Comparison of ENCODE assay signal across 9 cellular contexts in genomic region chr19:58577581-58578429, GRCh38. TPM values are rescaled to one million over a fixed set of nuclear protein-coding genes. Genes with fewer than 3 reads are reported as not detected.
DNase-seq lines count a peak whose midpoint lies in the region; ATAC-seq and TF ChIP-seq lines count a peak whose summit lies in the region.
"Had no signal": no experiment of that assay in that cellular context is flagged by ENCODE, and none has a peak within 500 bp of the region (broad histone marks: within the 10 kb centered on the region; RNA-seq: fewer than 3 reads in every experiment).

No MANE protein-coding gene starts in this region.

- no peaks in the 10 kb centered on the region for H3K27me3 ChIP-seq in CD4-positive, alpha-beta memory T cell (ENCODE audit: insufficient read depth, low read length)

- H3K27me3 Mint-ChIP-seq in CD4-positive, alpha-beta memory T cell, result no peaks in the 10 kb centered on the region
- H3K27me3 Mint-ChIP-seq in T-helper 17 cell (no peaks in the 10 kb centered on the region), MCF 10A (ENCODE audit: insufficient read depth, unreplicated experiment) (no peaks in the 10 kb centered on the region)

- H3K36me3 ChIP-seq in CD4-positive, alpha-beta memory T cell (ENCODE audit: insufficient read depth, low read length), result peaks cover 3% of the 10 kb centered on the region

- POLR2A ChIA-PET in CD4-positive, alpha-beta memory T cell (lab: Charles Lee; ENCODE audit: partially characterized antibody), result interaction anchor here (2.9 to 4.3 kb wide), 2 partner anchors 23 to 58 kb away, joined by 17 to 46 read pairs; partner anchors contain the start of genes CHMP2A and ZBTB45
- POLR2A ChIA-PET in MCF 10A (lab: Yijun Ruan, JAX), result interaction anchor here (0.6 to 1.6 kb wide), 2 partner anchors 58 to 115 kb away, joined by 4 to 7 read pairs; partner anchors contain the start of gene ZBTB45

- peak overlapping the region in 2 of 8 donors; percentile 8 to 21 for H3K4me3 Mint-ChIP-seq in CD4-positive, alpha-beta memory T cell
- H3K4me3 Mint-ChIP-seq in T-helper 17 cell (peak overlapping the region; percentile 31), MCF 10A (ENCODE audit: unreplicated experiment) (no peak overlapping the region)

- no peak for DNase-seq in CD4-positive, alpha-beta memory T cell
- no peak for DNase-seq in T-helper 17 cell
- peak; percentile 85 for DNase-seq in mesenteric fat pad (ENCODE audit: low spot score)
- DNase-seq in MCF 10A (ENCODE audit: unreplicated experiment), result no peak
- no peak for DNase-seq in T-helper 1 cell
- no peak for DNase-seq in GM13976 (ENCODE audit: low spot score)
- DNase-seq: NCI-H2227 treated with DMSO at 0.1 percent for 48 hours had no signal

- in situ Hi-C loops in GM13976 (cut with MboI; ENCODE audit: low sequenced_read_pairs, unreplicated experiment), result no loop called here

- H3K4me3 ChIP-seq in CD4-positive, alpha-beta memory T cell (ENCODE audit: low read length in 2 of 2), result no peak overlapping the region

- ATAC-seq in T-helper 17 cell, result no peak

- peaks cover 0 to 2% (median 0%) of the 10 kb centered on the region in 8 donors for H3K9me3 Mint-ChIP-seq in CD4-positive, alpha-beta memory T cell
- no peaks in the 10 kb centered on the region for H3K9me3 Mint-ChIP-seq in MCF 10A (ENCODE audit: unreplicated experiment)

- no peaks in the 10 kb centered on the region for H3K9me3 ChIP-seq in CD4-positive, alpha-beta memory T cell (ENCODE audit: control insufficient read depth in 1 of 2, low read length in 2 of 2)
- H3K9me3 ChIP-seq in T-helper 17 cell (ENCODE audit: control insufficient read depth, low read length, poor library complexity, severe bottlenecking), result no peaks in the 10 kb centered on the region

- TF ChIP-seq CTCF in MCF 10A (IDR thresholded peaks at IDR 0.05; ENCODE audit: unreplicated experiment) (no peak), GM13976 (IDR thresholded peaks at IDR 0.05; ENCODE audit: borderline replicate concordance, control extremely low read depth, extremely low read depth, insufficient read depth, missing control alignments) (no peak)

- BruUV-seq in MCF 10A (replicated peaks; lab: Mats Ljungman, UMichigan), result no TSS peak

- peaks cover 28 to 59% (median 42%) of the 10 kb centered on the region in 4 donors for H3K4me1 Mint-ChIP-seq in CD4-positive, alpha-beta memory T cell
- H3K4me1 Mint-ChIP-seq in T-helper 17 cell (peaks cover 33% of the 10 kb centered on the region), MCF 10A (ENCODE audit: insufficient read depth, unreplicated experiment) (peaks cover 23% of the 10 kb centered on the region)

- H3K36me3 Mint-ChIP-seq in CD4-positive, alpha-beta memory T cell, result peaks cover 8 to 29% of the 10 kb centered on the region in 2 donors
- H3K36me3 Mint-ChIP-seq in T-helper 17 cell (ENCODE audit: low read depth) (peaks cover 5% of the 10 kb centered on the region), MCF 10A (ENCODE audit: insufficient read depth, unreplicated experiment) (peaks cover 42% of the 10 kb centered on the region)

- intact Hi-C loops in CD4-positive, alpha-beta memory T cell (cut with micrococcal nuclease), result no loop called here
- intact Hi-C loops in MCF 10A (cut with micrococcal nuclease), result no loop called here

- no peak overlapping the region for H3K27ac ChIP-seq in CD4-positive, alpha-beta memory T cell (ENCODE audit: low read depth, low read length)
- H3K27ac ChIP-seq: KMS-11, parathyroid adenoma had no signal

- CTCF ChIA-PET in CD4-positive, alpha-beta memory T cell (lab: Charles Lee; ENCODE audit: partially characterized antibody), result interaction anchor here (0.6 to 13.2 kb wide), 2 partner anchors 60 to 396 kb away, joined by 3 to 260 read pairs; partner anchors contain the start of genes SLC27A5 and ZBTB45
- CTCF ChIA-PET in MCF 10A (lab: Yijun Ruan, JAX), result interaction anchor here (1.0 to 3.0 kb wide), 2 partner anchors 23 to 58 kb away, joined by 4 to 9 read pairs; partner anchors contain the start of genes CHMP2A and ZBTB45

- H3K27ac Mint-ChIP-seq in CD4-positive, alpha-beta memory T cell, result peak overlapping the region in 6 of 7 donors; percentile 3 to 96 (median 63)
- H3K27ac Mint-ChIP-seq in T-helper 17 cell (no peak overlapping the region), MCF 10A (ENCODE audit: low read depth, unreplicated experiment) (no peak overlapping the region)

- peaks cover 19% of the 10 kb centered on the region for H3K4me1 ChIP-seq in CD4-positive, alpha-beta memory T cell (ENCODE audit: insufficient read depth, low read length)

RNA-seq across cellular contexts. Expression of gene MZF1, which starts 4.7 kb away (rescaled TPM):
- 10 to 100 TPM; 42.7 to 44.4 TPM for total RNA-seq in CD4-positive, alpha-beta memory T cell
- 1 to 10 TPM; 5.2 to 8.9 TPM for polyA plus RNA-seq in CD4-positive, alpha-beta memory T cell
- total RNA-seq in T-helper 17 cell (10 to 100 TPM; 29.9 to 34.0 TPM), mesenteric fat pad (16.2 TPM), MCF 10A (2022) (50.7 and 51.9 TPM in 2 replicates)

RNA-seq across cellular contexts. Expression of gene UBE2M, which starts 19.4 kb away (rescaled TPM):
- 10 to 100 TPM; 55.1 to 58.3 TPM for total RNA-seq in CD4-positive, alpha-beta memory T cell
- polyA plus RNA-seq in CD4-positive, alpha-beta memory T cell, result 10 to 100 TPM; 12.4 to 23.8 TPM
- total RNA-seq in T-helper 17 cell (10 to 100 TPM; 36.1 to 63.5 TPM), mesenteric fat pad (69.4 TPM), MCF 10A (2022) (149 and 158 TPM in 2 replicates)

RNA-seq across cellular contexts. Expression of gene CHMP2A, which starts 22.9 kb away (rescaled TPM):
- 10 to 100 TPM; 81.1 to 88.4 TPM for total RNA-seq in CD4-positive, alpha-beta memory T cell
- polyA plus RNA-seq in CD4-positive, alpha-beta memory T cell, result 100 to 1,000 TPM; 200 to 238 TPM
- 10 to 100 TPM; 74.8 to 88.8 TPM for total RNA-seq in T-helper 17 cell
- total RNA-seq in mesenteric fat pad, result 116 TPM
- total RNA-seq in MCF 10A (2022), result 154 and 184 TPM in 2 replicates

RNA-seq across cellular contexts. Expression of gene TRIM28, which starts 33.9 kb away (rescaled TPM):
- total RNA-seq in CD4-positive, alpha-beta memory T cell, result 100 to 1,000 TPM; 342 to 348 TPM
- 10 to 100 TPM; 19.4 to 70.9 TPM for polyA plus RNA-seq in CD4-positive, alpha-beta memory T cell
- 100 to 1,000 TPM; 427 to 525 TPM for total RNA-seq in T-helper 17 cell
- 185 TPM for total RNA-seq in mesenteric fat pad
- 236 and 290 TPM in 2 replicates for total RNA-seq in MCF 10A (2022)

RNA-seq across cellular contexts. Expression of gene ZBTB45, which starts 58.2 kb away (rescaled TPM):
- 10 to 100 TPM; 19.8 TPM for total RNA-seq in CD4-positive, alpha-beta memory T cell
- polyA plus RNA-seq in CD4-positive, alpha-beta memory T cell, result 1 to 10 TPM; 1.9 to 6.2 TPM
- total RNA-seq in T-helper 17 cell (1 to 10 TPM; 7.0 to 8.2 TPM), mesenteric fat pad (11.8 TPM), MCF 10A (2022) (12.8 and 15.0 TPM in 2 replicates)

Comparison
In these comparisons a context has a peak if more than half of its experiments do, and no peak if none do; other contexts are left out.
1. H3K27ac Mint-ChIP-seq: peak in CD4-positive, alpha-beta memory T cell (6 of 7); none in T-helper 17 cell (single experiment) and MCF 10A (single experiment).